ENCODE assay signal across 9 cellular contexts in genomic region chr3:53493997-53494791, GRCh38. TPM values are rescaled to one million over a fixed set of nuclear protein-coding genes. Genes with fewer than 3 reads are reported as not detected.
DNase-seq lines count a peak whose midpoint lies in the region; ATAC-seq, FAIRE-seq and TF ChIP-seq lines count a peak whose summit lies in the region.
"Had no signal": no experiment of that assay in that cellular context is flagged by ENCODE, and none has a peak within 500 bp of the region (broad histone marks: within the 10 kb centered on the region; RNA-seq: fewer than 3 reads in every experiment).

Gene CACNA1D (plus strand): TSS chr3:53494611. CDS start chr3:53495167, 556 bp downstream.

- dilution Hi-C loops in endothelial cell of umbilical vein (cut with MboI; ENCODE audit: extremely low pct_ligation_motif_present, low sequenced_read_pairs), result no loop called here

- H3K27me3 ChIP-seq in endothelial cell of umbilical vein (ENCODE audit: control insufficient read depth in 2 of 2, insufficient read depth in 2 of 2, low read length in 2 of 2) (peaks cover 44 to 65% of the 10 kb centered on the region in 2 experiments), aorta (ENCODE audit: control insufficient read depth in 1 of 2, insufficient read depth in 2 of 2, low read length in 1 of 2) (peaks cover 0 to 2% of the 10 kb centered on the region in 2 donors)

- POLR2A ChIA-PET in endothelial cell of umbilical vein (lab: Charles Lee), result no interaction called here

- no peaks in the 10 kb centered on the region for H3K9me1 ChIP-seq in endothelial cell of umbilical vein (replicated peaks; ENCODE audit: control insufficient read depth, extremely low read depth, insufficient read depth, low read length)

- H3K36me3 ChIP-seq in endothelial cell of umbilical vein (ENCODE audit: control insufficient read depth in 2 of 2, extremely low read depth in 1 of 2, insufficient read depth in 2 of 2, low read length in 2 of 2) (no peaks in the 10 kb centered on the region), aorta (ENCODE audit: control insufficient read depth in 1 of 2, insufficient read depth in 2 of 2, low read length in 1 of 2) (no peaks in the 10 kb centered on the region)

- peak within 1 kb of the TSS in 2 of 6 donors; percentile 17 to 56 for H3K27ac Mint-ChIP-seq in naive B cell

- no peaks in the 10 kb centered on the region for H3K79me2 ChIP-seq in endothelial cell of umbilical vein (ENCODE audit: control insufficient read depth, insufficient read depth, low read length)

- H3K36me3 Mint-ChIP-seq in naive B cell, result no peaks in the 10 kb centered on the region

- DNase-seq in Right ventricle myocardium superior (no peak), Right ventricle myocardium inferior (ENCODE audit: missing footprints) (no peak), RPMI8226 (peak; percentile 46), endothelial cell of umbilical vein (ENCODE audit: low read depth, low spot score) (no peak), naive B cell (no peak), aorta (no peak), epidermal melanocyte (ENCODE audit: insufficient read length, low spot score) (no peak), H4 (ENCODE audit: low spot score) (no peak)

- no peak within 1 kb of the TSS for H3K9ac ChIP-seq in endothelial cell of umbilical vein (replicated peaks; ENCODE audit: extremely low read depth, insufficient read depth, low read length)

- H3K27ac ChIP-seq in endothelial cell of umbilical vein (ENCODE audit: insufficient read depth, low read depth, low read length), result no peak within 1 kb of the TSS
- no peak within 1 kb of the TSS for H3K27ac ChIP-seq in aorta (ENCODE audit: low read depth in 1 of 2, low read length in 2 of 2)

- H3K4me1 Mint-ChIP-seq in naive B cell, result peaks cover 4 to 20% (median 10%) of the 10 kb centered on the region in 3 donors

- H2AFZ ChIP-seq in endothelial cell of umbilical vein (ENCODE audit: low read depth, low read length), result no peak within 1 kb of the TSS

- no peaks in the 10 kb centered on the region for H3K9me3 ChIP-seq in endothelial cell of umbilical vein (replicated peaks; ENCODE audit: control insufficient read depth, insufficient read depth, low read length)
- no peaks in the 10 kb centered on the region for H3K9me3 ChIP-seq in aorta (ENCODE audit: control insufficient read depth, low read length)

- no peak for TF ChIP-seq POLR2A in endothelial cell of umbilical vein (IDR thresholded peaks at IDR 0.05; ENCODE audit: low read depth, low read length)

- TF ChIP-seq CTCF in endothelial cell of umbilical vein (IDR thresholded peaks at IDR 0.05; ENCODE audit: extremely low read depth in 1 of 2, insufficient read depth in 1 of 2, low read depth in 1 of 2, low read length in 2 of 2), result no peak

- no peaks in the 10 kb centered on the region for H4K20me1 ChIP-seq in endothelial cell of umbilical vein (replicated peaks; ENCODE audit: control insufficient read depth, extremely low read depth, insufficient read depth, low read length)

- H3K4me3 ChIP-seq in endothelial cell of umbilical vein (replicated peaks in 1 of 3; ENCODE audit: insufficient read depth in 1 of 3, low read depth in 1 of 3, low read length in 3 of 3), result peak within 1 kb of the TSS in 1 of 3 experiments; percentile 24
- H3K4me3 ChIP-seq in aorta (ENCODE audit: low read length in 2 of 2), result peak within 1 kb of the TSS; percentile 12 to 64

- peaks cover 58 to 84% (median 61%) of the 10 kb centered on the region in 3 donors for H3K27me3 Mint-ChIP-seq in naive B cell

- H3K4me3 Mint-ChIP-seq in naive B cell, result peak within 1 kb of the TSS; percentile 58 to 84 (median 70)

- 0 to 1% methylated on average over 86 to 120 of the region's 120 CpGs for WGBS in aorta, 2 donors

- intact Hi-C loops in Right ventricle myocardium superior (cut with DNase I), result no loop called here
- intact Hi-C loops in Right ventricle myocardium inferior (cut with DNase I), result loop anchor here (10.0 kb wide), 1 partner anchor 199 kb away; no protein-coding TSS in a partner anchor
- intact Hi-C loops in endothelial cell of umbilical vein (cut with micrococcal nuclease), result no loop called here
- intact Hi-C loops in aorta (cut with DNase I), result no loop called here

- no TSS peak for BruUV-seq in endothelial cell of umbilical vein (replicated peaks; lab: Mats Ljungman, UMichigan)

- ATAC-seq in Right ventricle myocardium superior (ENCODE audit: poor library complexity) (peak; percentile 31), Right ventricle myocardium inferior (no peak), naive B cell (ENCODE audit: low read depth in 2 of 2) (peak; percentile 50 to 55), aorta (ENCODE audit: low FRiP score) (no peak)

- H3K4me2 ChIP-seq in endothelial cell of umbilical vein (ENCODE audit: insufficient read depth, low read length), result peak within 1 kb of the TSS; percentile 37

- CTCF ChIA-PET in endothelial cell of umbilical vein (lab: Charles Lee), result no interaction called here

- peaks cover 4% of the 10 kb centered on the region for H3K4me1 ChIP-seq in endothelial cell of umbilical vein (ENCODE audit: control insufficient read depth, extremely low read depth, insufficient read depth, low read length)
- peaks cover 0 to 1% of the 10 kb centered on the region in 2 donors for H3K4me1 ChIP-seq in aorta (ENCODE audit: control insufficient read depth in 1 of 2, insufficient read depth in 2 of 2, low read length in 2 of 2)

- no peak for FAIRE-seq in endothelial cell of umbilical vein (lab: Jason Lieb, UNC)
- FAIRE-seq: GM18507 had no signal

- H3K9me3 Mint-ChIP-seq in naive B cell, result no peaks in the 10 kb centered on the region

TF ChIP-seq in endothelial cell of umbilical vein, 7 proteins besides CTCF, POLR2A, EP300 and RAD21:
- TF ChIP-seq GATA2 (IDR thresholded peaks at IDR 0.05; ENCODE audit: insufficient read depth, insufficient read length, low read depth, low read length) (no peak), EZH2 (IDR thresholded peaks at IDR 0.05; ENCODE audit: borderline replicate concordance, low read depth, low read length, severe bottlenecking) (peak; percentile 59)

RNA-seq across cellular contexts. Expression of gene CACNA1D, which starts in this region (rescaled TPM):
- total RNA-seq in Right ventricle myocardium superior, result 0.78 TPM
- total RNA-seq in Right ventricle myocardium inferior, result 1.1 TPM
- not detected in 2 replicates for total RNA-seq in endothelial cell of umbilical vein
- polyA plus RNA-seq in endothelial cell of umbilical vein, result 0.06 and 0.22 TPM in 2 replicates
- polyA plus RNA-seq in endothelial cell of umbilical vein (2011; cell fraction: cytosol; rRNA removed), result 0.05 and 0.14 TPM in 2 replicates
- 0.14 and 0.39 TPM in 2 replicates for polyA plus RNA-seq in endothelial cell of umbilical vein (2011; cell fraction: nucleus; rRNA removed)
- 0.38 TPM in 1 of 2 replicates, not detected in the other for polyA plus RNA-seq in endothelial cell of umbilical vein (2012)
- 0.41 and 2.1 TPM in 2 replicates for polyA minus RNA-seq in endothelial cell of umbilical vein
- polyA minus RNA-seq in endothelial cell of umbilical vein (2011; cell fraction: cytosol; rRNA and poly(A)+ RNA removed), result 0.92 TPM
- polyA minus RNA-seq in endothelial cell of umbilical vein (2011; cell fraction: nucleus; rRNA and poly(A)+ RNA removed), result 0.53 and 2.0 TPM in 2 replicates
- not detected for polyA plus RNA-seq in naive B cell (ENCODE audit: low read depth in 6 of 6)
- total RNA-seq in aorta, result 1 to 10 TPM in 1 of 2 donors, under 1 TPM in 1; 0.78 to 7.4 TPM
- under 1 TPM in 1 of 2 donors, not detected in 1; 0.25 TPM for polyA plus RNA-seq in aorta
- 1.3 and 1.4 TPM in 2 replicates for total RNA-seq in H4 (2014; rRNA removed; shearing (Covaris generic))

Comparison
In these comparisons a context has a peak if more than half of its experiments do, and no peak if none do; other contexts are left out.
1. Peak in ATAC-seq in Right ventricle myocardium superior; RNA of the gene not detected or under 1 TPM.
2. Peak in ATAC-seq in naive B cell; RNA of the gene not detected or under 1 TPM.